Comparison of ENCODE assay signal across 19 cellular contexts in genomic region chr3:13186416-13186815, GRCh38.
A peak's percentile ranks its signal among the peaks of the same experiment; 100 is the strongest.
DNase-seq lines count a peak whose midpoint lies in the region; ATAC-seq, FAIRE-seq and TF ChIP-seq lines count a peak whose summit lies in the region.
"Had no signal": no experiment of that assay in that cellular context is flagged by ENCODE, and none has a peak within 500 bp of the region (broad histone marks: within the 10 kb centered on the region; RNA-seq: fewer than 3 reads in every experiment).

No MANE protein-coding gene starts in this region.

- FAIRE-seq in A549 (lab: Jason Lieb, UNC), result no peak
- FAIRE-seq: GM12892, H54, K562 had no signal

- peaks cover 2 to 14% (median 7%) of the 10 kb centered on the region in 3 donors for H3K27me3 Mint-ChIP-seq in CD14-positive monocyte (ENCODE audit: low read depth in 3 of 3)

- H2BK120ac ChIP-seq in neuronal stem cell (ENCODE audit: low read depth, low read length), result no peak overlapping the region

- intact Hi-C loops in CD14-positive monocyte (cut with micrococcal nuclease) (no loop called here), mucosa of descending colon (cut with DNase I, micrococcal nuclease) (no loop called here)

- H3K36me3 ChIP-seq in neuronal stem cell (replicated peaks in 1 of 2; ENCODE audit: control insufficient read depth in 2 of 2, insufficient read depth in 2 of 2, low read length in 2 of 2) (no peaks in the 10 kb centered on the region), mucosa of descending colon (ENCODE audit: low read depth) (no peaks in the 10 kb centered on the region)
- H3K36me3 ChIP-seq: BE2C had no signal

- CTCF ChIA-PET in A549 (lab: Yijun Ruan, JAX), result interaction anchor here (0.6 kb wide), 1 partner anchor 23 kb away, joined by 3 read pairs; no protein-coding TSS in a partner anchor

- H3K4ac ChIP-seq in neuronal stem cell (ENCODE audit: low read length), result no peak overlapping the region

- no peak overlapping the region for H3K27ac Mint-ChIP-seq in CD14-positive monocyte
- H3K27ac Mint-ChIP-seq: CD4-positive, CD25-positive, alpha-beta regulatory T cell had no signal

- no peak overlapping the region for H2BK15ac ChIP-seq in neuronal stem cell (ENCODE audit: low read length)

- POLR2A ChIA-PET in A549 (lab: Yijun Ruan, JAX), result no interaction called here

- H3K36me3 Mint-ChIP-seq in CD14-positive monocyte, result peaks cover 6 to 9% of the 10 kb centered on the region in 2 donors
- H3K36me3 Mint-ChIP-seq: CD4-positive, CD25-positive, alpha-beta regulatory T cell had no signal

- DNase-seq in A549 (ENCODE audit: low read depth in 1 of 2, low spot score in 1 of 2) (no peak), CD14-positive monocyte (ENCODE audit: low spot score) (peak; percentile 19), astrocyte of the hippocampus (ENCODE audit: low read depth, low spot score) (peak; percentile 58), neuronal stem cell (ENCODE audit: low spot score) (no peak), mucosa of descending colon (no peak), NCI-H187 treated with DMSO at 0.1 percent for 48 hours (lab: John Stamatoyannopoulos, UW) (no peak), AG08395 (ENCODE audit: low spot score) (no peak), NOMO-1 (lab: John Stamatoyannopoulos, UW; ENCODE audit: unreplicated experiment in 2 of 2) (no peak)
- DNase-seq: BE2C; CD4-positive, CD25-positive, alpha-beta regulatory T cell; DMS79 treated with DMSO at 0.1 percent for 48 hours; EL; GDM1; GM23248 had no signal

- peak overlapping the region; percentile 18 for H2AK5ac ChIP-seq in neuronal stem cell (ENCODE audit: low read depth, low read length)

- ATAC-seq in A549, result no peak
- ATAC-seq in mucosa of descending colon, result no peak
- ATAC-seq: HCT116, K562 had no signal

- H3K9me3 ChIP-seq in A549 (peaks cover 6% of the 10 kb centered on the region; the same call in 1 of the 3 replicates), neuronal stem cell (replicated peaks in 1 of 2; ENCODE audit: control insufficient read depth in 2 of 2, insufficient read depth in 1 of 2, low read depth in 1 of 2, low read length in 2 of 2) (no peaks in the 10 kb centered on the region), mucosa of descending colon (no peaks in the 10 kb centered on the region)
- H3K9me3 ChIP-seq: BE2C had no signal

- H3K4me3 ChIP-seq in A549 (no peak overlapping the region), neuronal stem cell (ENCODE audit: low read length in 2 of 2) (no peak overlapping the region), mucosa of descending colon (no peak overlapping the region)
- H3K4me3 ChIP-seq: GM23248, K562 had no signal

- peaks cover 34% of the 10 kb centered on the region for H3K4me1 Mint-ChIP-seq in CD14-positive monocyte

- no peak overlapping the region for H3K23ac ChIP-seq in neuronal stem cell (ENCODE audit: low read depth, low read length, poor library complexity)

- no peak for TF ChIP-seq POLR2A in A549 (IDR thresholded peaks at IDR 0.05; ENCODE audit: low read length)

- no peak for TF ChIP-seq EP300 in A549 (IDR thresholded peaks at IDR 0.05)

- TF ChIP-seq CTCF in A549 (IDR thresholded peaks at IDR 0.05) (no peak), CD14-positive monocyte (IDR thresholded peaks at IDR 0.05) (no peak), mucosa of descending colon (IDR thresholded peaks at IDR 0.05) (no peak)

- no peak overlapping the region for H3K4me2 ChIP-seq in A549
- H3K4me2 ChIP-seq in neuronal stem cell (ENCODE audit: insufficient read depth, low read length, poor library complexity, severe bottlenecking), result no peak overlapping the region

- no peak for TF ChIP-seq RAD21 in A549 (conservative IDR thresholded peaks at IDR 0.05 in 1 of 2, IDR thresholded peaks at IDR 0.05 in 1 of 2)

- H3K4me1 ChIP-seq in A549 (no peaks in the 10 kb centered on the region), neuronal stem cell (ENCODE audit: control insufficient read depth in 2 of 2, insufficient read depth in 1 of 2, low read depth in 1 of 2, low read length in 2 of 2) (no peaks in the 10 kb centered on the region), mucosa of descending colon (ENCODE audit: low read depth) (no peaks in the 10 kb centered on the region)
- H3K4me1 ChIP-seq: BE2C had no signal

- no peaks in the 10 kb centered on the region for H3K79me1 ChIP-seq in neuronal stem cell (ENCODE audit: low read depth, low read length)

- no peak overlapping the region for H2AFZ ChIP-seq in neuronal stem cell (ENCODE audit: low read length)
- H2AFZ ChIP-seq: GM23248 had no signal

- H2BK12ac ChIP-seq in neuronal stem cell (ENCODE audit: low read length), result no peak overlapping the region

- no peak overlapping the region for H4K8ac ChIP-seq in neuronal stem cell (ENCODE audit: low read depth, low read length)

- H3K14ac ChIP-seq in neuronal stem cell (ENCODE audit: low read length), result no peak overlapping the region

- peaks cover 17 to 32% (median 25%) of the 10 kb centered on the region in 7 donors for H3K9me3 Mint-ChIP-seq in CD14-positive monocyte

- no peak overlapping the region for H3K9ac ChIP-seq in neuronal stem cell (ENCODE audit: low read depth, low read length, poor library complexity)
- H3K9ac ChIP-seq: GM23248 had no signal

- H3K4me3 Mint-ChIP-seq in CD14-positive monocyte, result no peak overlapping the region
- H3K4me3 Mint-ChIP-seq: CD4-positive, CD25-positive, alpha-beta regulatory T cell had no signal

- peak overlapping the region; percentile 50 for H3K18ac ChIP-seq in neuronal stem cell (ENCODE audit: low read length)

- no peak overlapping the region for H2BK5ac ChIP-seq in neuronal stem cell (ENCODE audit: low read length)

- H3K27ac ChIP-seq in A549 (no peak overlapping the region), neuronal stem cell (replicated peaks; ENCODE audit: low read length) (no peak overlapping the region)
- H3K27ac ChIP-seq: GM23248, HL-60 had no signal

- WGBS in A549 (ENCODE audit: missing lambda C conversion rate), result 73% methylated on average over 9 of the region's 9 CpGs
- no CpG with 5 or more reads among the region's 9 CpGs for WGBS in neuronal stem cell (ENCODE audit: extremely low coverage in 2 of 2, insufficient read length in 2 of 2, insufficient replicate concordance in 1 of 2), 2 donors

- no peak overlapping the region for H4K91ac ChIP-seq in neuronal stem cell (ENCODE audit: low read depth, low read length, poor library complexity)

- no peaks in the 10 kb centered on the region for H3K27me3 ChIP-seq in neuronal stem cell (ENCODE audit: control insufficient read depth in 3 of 3, insufficient read depth in 3 of 3, low read depth in 1 of 3, low read length in 3 of 3)
- H3K27me3 ChIP-seq: BE2C had no signal

TF ChIP-seq in A549, 52 proteins besides CTCF, POLR2A, EP300 and RAD21:
- TF ChIP-seq MAFK (IDR thresholded peaks at IDR 0.05; ENCODE audit: partially characterized antibody) (peak; percentile 11), GATA3 (IDR thresholded peaks at IDR 0.05; ENCODE audit: borderline replicate concordance) (no peak)

Comparison
In these comparisons a context has a peak if more than half of its experiments do, and no peak if none do; other contexts are left out.
1. DNase-seq: peak in CD14-positive monocyte (single experiment) and astrocyte of the hippocampus (single experiment); none in A549 (0 of 2), neuronal stem cell (single experiment), mucosa of descending colon (0 of 3), NCI-H187 treated with DMSO at 0.1 percent for 48 hours (single experiment), AG08395 (single experiment) and NOMO-1 (0 of 2).